In the genomic region with DNA sequence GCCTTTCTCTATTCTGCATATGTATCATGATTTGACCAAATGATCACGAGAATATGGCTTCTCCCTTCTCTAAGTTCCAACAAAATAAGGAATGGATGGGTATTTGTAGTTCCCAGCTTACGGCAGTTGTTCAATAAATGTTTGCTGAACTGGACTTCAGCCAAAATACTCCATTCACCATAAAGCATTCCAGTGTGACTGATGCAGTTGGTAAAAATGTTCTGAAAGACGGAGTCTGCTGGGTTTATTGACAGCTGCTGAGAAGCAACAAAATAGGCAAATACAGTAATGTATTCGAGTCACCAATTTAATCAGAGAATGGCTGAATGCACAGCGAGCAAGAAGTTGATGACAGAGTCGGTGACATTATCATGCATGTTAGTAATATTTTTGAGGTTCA, we compare ENCODE assay signal across 27 cellular contexts. TPM values are rescaled to one million over a fixed set of nuclear protein-coding genes. Genes with fewer than 3 reads are reported as not detected.
DNase-seq lines count a peak whose midpoint lies in the region; ATAC-seq, FAIRE-seq and TF ChIP-seq lines count a peak whose summit lies in the region.
"Had no signal": no experiment of that assay in that cellular context is flagged by ENCODE, and none has a peak within 500 bp of the region (broad histone marks: within the 10 kb centered on the region; RNA-seq: fewer than 3 reads in every experiment).

No MANE protein-coding gene starts in this region.

- peak overlapping the region; percentile 74 for H3K4me2 ChIP-seq in astrocyte (ENCODE audit: low read length)

- H3K9me3 ChIP-seq in astrocyte (ENCODE audit: insufficient read depth, low read depth, low read length), result no peaks in the 10 kb centered on the region
- H3K9me3 ChIP-seq: stomach had no signal

- H3K27me3 ChIP-seq in astrocyte (ENCODE audit: insufficient read depth, low read length), result no peaks in the 10 kb centered on the region
- H3K27me3 ChIP-seq: foreskin keratinocyte, stomach had no signal

- no peaks in the 10 kb centered on the region for H4K20me1 ChIP-seq in astrocyte (ENCODE audit: insufficient read depth, low read length)

- peak overlapping the region; percentile 94 for H3K27ac Mint-ChIP-seq in astrocyte (ENCODE audit: unreplicated experiment)
- peak overlapping the region; percentile 56 for H3K27ac Mint-ChIP-seq in osteocyte (ENCODE audit: unreplicated experiment)
- H3K27ac Mint-ChIP-seq in activated T-cell treated with anti-CD3 and anti-CD28 coated beads, Interleukin-2, amount 50 U/mL, for 24 hours, result no peak overlapping the region
- H3K27ac Mint-ChIP-seq: activated naive CD8-positive, alpha-beta T cell; B cell; naive B cell; type B pancreatic cell had no signal

- peaks cover 26% of the 10 kb centered on the region for H3K4me1 Mint-ChIP-seq in astrocyte (ENCODE audit: low read depth, unreplicated experiment)
- H3K4me1 Mint-ChIP-seq in osteocyte (ENCODE audit: unreplicated experiment), result peaks cover 26% of the 10 kb centered on the region
- no peaks in the 10 kb centered on the region for H3K4me1 Mint-ChIP-seq in activated T-cell treated with anti-CD3 and anti-CD28 coated beads, Interleukin-2, amount 50 U/mL, for 24 hours (ENCODE audit: low read depth)
- H3K4me1 Mint-ChIP-seq: B cell, naive B cell had no signal

- no peak overlapping the region for H3K4me3 ChIP-seq in astrocyte (ENCODE audit: insufficient read depth, low read depth, low read length)
- H3K4me3 ChIP-seq: skin epidermis, stomach had no signal

- H3K4me1 ChIP-seq in astrocyte (ENCODE audit: insufficient read depth, low read length), result peaks cover 18% of the 10 kb centered on the region
- H3K4me1 ChIP-seq: parathyroid adenoma had no signal

- H3K4me3 Mint-ChIP-seq in astrocyte (ENCODE audit: unreplicated experiment) (no peak overlapping the region), osteocyte (ENCODE audit: unreplicated experiment) (no peak overlapping the region)
- no peak overlapping the region for H3K4me3 Mint-ChIP-seq in activated T-cell treated with anti-CD3 and anti-CD28 coated beads, Interleukin-2, amount 50 U/mL, for 24 hours
- H3K4me3 Mint-ChIP-seq: activated naive CD8-positive, alpha-beta T cell; B cell; naive B cell; type B pancreatic cell had no signal

- H3K36me3 Mint-ChIP-seq in astrocyte (ENCODE audit: low read depth, unreplicated experiment) (no peaks in the 10 kb centered on the region), osteocyte (ENCODE audit: unreplicated experiment) (no peaks in the 10 kb centered on the region)
- no peaks in the 10 kb centered on the region for H3K36me3 Mint-ChIP-seq in activated T-cell treated with anti-CD3 and anti-CD28 coated beads, Interleukin-2, amount 50 U/mL, for 24 hours (ENCODE audit: low read depth)
- H3K36me3 Mint-ChIP-seq: activated naive CD8-positive, alpha-beta T cell; naive B cell; type B pancreatic cell had no signal

- peak; percentile 82 for FAIRE-seq in astrocyte (lab: Jason Lieb, UNC)

- H3K27ac ChIP-seq in astrocyte (ENCODE audit: low read depth, low read length), result peak overlapping the region; percentile 58
- H3K27ac ChIP-seq: 22Rv1, foreskin keratinocyte, parathyroid adenoma, stomach had no signal

- peak; percentile 63 for DNase-seq in DMS 273 (lab: John Stamatoyannopoulos, UW; ENCODE audit: unreplicated experiment)
- no peak for DNase-seq in DMS 273 treated with DMSO at 0.1 percent for 48 hours (lab: John Stamatoyannopoulos, UW)
- DNase-seq in NCI-H446 (lab: John Stamatoyannopoulos, UW), result peak; percentile 78 to 86
- peak; percentile 55 for DNase-seq in astrocyte (ENCODE audit: low read depth)
- no peak for DNase-seq in osteocyte (ENCODE audit: extremely low spot score, unreplicated experiment)
- no peak for DNase-seq in activated T-cell treated with anti-CD3 and anti-CD28 coated beads, Interleukin-2, amount 50 U/mL, for 24 hours
- DNase-seq: activated CD4-positive, alpha-beta T cell treated with anti-CD3 and anti-CD28 coated beads for 1 hour; COR-L47; GF-D8; H7; hippocampal formation; islet precursor cell; naive B cell; stimulated activated CD4-positive, alpha-beta T cell treated with anti-CD3 and anti-CD28 coated beads, Interleukin-4, amount 100 ng/mL, for 1 hour; stomach; T-helper 9 cell had no signal

- H3K9ac ChIP-seq in astrocyte (ENCODE audit: low read length), result peak overlapping the region; percentile 54
- H3K9ac ChIP-seq: parathyroid adenoma had no signal

- H3K9me3 Mint-ChIP-seq in astrocyte (ENCODE audit: unreplicated experiment), result no peaks in the 10 kb centered on the region
- no peaks in the 10 kb centered on the region for H3K9me3 Mint-ChIP-seq in osteocyte (ENCODE audit: unreplicated experiment)
- no peaks in the 10 kb centered on the region for H3K9me3 Mint-ChIP-seq in activated T-cell treated with anti-CD3 and anti-CD28 coated beads, Interleukin-2, amount 50 U/mL, for 24 hours
- H3K9me3 Mint-ChIP-seq: type B pancreatic cell had no signal

- ATAC-seq in GM21526 (IDR thresholded peaks at IDR 0.05; ENCODE audit: low FRiP score, unreplicated experiment) (no peak), HG03571 (IDR thresholded peaks at IDR 0.05; ENCODE audit: unreplicated experiment) (no peak)
- ATAC-seq: foreskin keratinocyte, Panc1, SK-N-SH treated with all-trans-retinoic acid at 6 μM for 48 hours had no signal

- TF ChIP-seq CTCF in astrocyte (IDR thresholded peaks at IDR 0.05; ENCODE audit: insufficient read depth, low read depth, low read length) (no peak), osteocyte (IDR thresholded peaks at IDR 0.05) (no peak)

- no peaks in the 10 kb centered on the region for H3K36me3 ChIP-seq in astrocyte (ENCODE audit: insufficient read depth, low read length)
- H3K36me3 ChIP-seq: stomach had no signal

- no peaks in the 10 kb centered on the region for H3K79me2 ChIP-seq in astrocyte (ENCODE audit: insufficient read depth, low read length)

- H3K27me3 Mint-ChIP-seq in astrocyte (ENCODE audit: low read depth, unreplicated experiment) (no peaks in the 10 kb centered on the region), osteocyte (ENCODE audit: unreplicated experiment) (no peaks in the 10 kb centered on the region)
- no peaks in the 10 kb centered on the region for H3K27me3 Mint-ChIP-seq in activated T-cell treated with anti-CD3 and anti-CD28 coated beads, Interleukin-2, amount 50 U/mL, for 24 hours
- H3K27me3 Mint-ChIP-seq: activated naive CD8-positive, alpha-beta T cell; B cell; naive B cell; type B pancreatic cell had no signal

- peak overlapping the region; percentile 29 for H2AFZ ChIP-seq in astrocyte (ENCODE audit: low read depth, low read length)
- H2AFZ ChIP-seq: parathyroid adenoma had no signal

RNA-seq across cellular contexts. Expression of a gene that starts 30.5 kb away (rescaled TPM):
- 12.6 and 16.7 TPM in 2 replicates for total RNA-seq in astrocyte
- total RNA-seq in osteocyte, result 4.6 and 9.1 TPM in 2 replicates
- total RNA-seq: B cell had no signal

Comparison
In these comparisons a context has a peak if more than half of its experiments do, and no peak if none do; other contexts are left out.
1. DNase-seq: peak in DMS 273 (single experiment), NCI-H446 (2 of 2) and astrocyte (single experiment); none in DMS 273 treated with DMSO at 0.1 percent for 48 hours (single experiment), osteocyte (single experiment) and activated T-cell treated with anti-CD3 and anti-CD28 coated beads, Interleukin-2, amount 50 U/mL, for 24 hours (single experiment).